Comparison of ENCODE assay signal across 9 cellular contexts in genomic region chr3:111621535-111621934, GRCh38. TPM values are rescaled to one million over a fixed set of nuclear protein-coding genes. Genes with fewer than 3 reads are reported as not detected.
DNase-seq lines count a peak whose midpoint lies in the region; ATAC-seq lines count a peak whose summit lies in the region.
"Had no signal": no experiment of that assay in that cellular context is flagged by ENCODE, and none has a peak within 500 bp of the region (broad histone marks: within the 10 kb centered on the region; RNA-seq: fewer than 3 reads in every experiment).

No MANE protein-coding gene starts in this region.

- no peak overlapping the region for H3K4me3 Mint-ChIP-seq in naive thymus-derived CD4-positive, alpha-beta T cell

- peaks cover 8 to 23% (median 15%) of the 10 kb centered on the region in 3 experiments for H3K36me3 ChIP-seq in naive thymus-derived CD4-positive, alpha-beta T cell (ENCODE audit: control insufficient read depth in 2 of 3, insufficient read depth in 3 of 3, low read length in 3 of 3)

- ATAC-seq in naive thymus-derived CD4-positive, alpha-beta T cell = peak; percentile 32
- ATAC-seq in HG03159 (IDR thresholded peaks at IDR 0.05; ENCODE audit: unreplicated experiment) = no peak
- ATAC-seq in HG03460 (IDR thresholded peaks at IDR 0.05; ENCODE audit: unreplicated experiment) = no peak
- ATAC-seq: left colon had no signal

- H3K4me1 Mint-ChIP-seq in naive thymus-derived CD4-positive, alpha-beta T cell = peaks cover 7 to 38% (median 25%) of the 10 kb centered on the region in 7 donors

- peaks cover 11 to 16% of the 10 kb centered on the region in 2 donors for H3K4me1 ChIP-seq in naive thymus-derived CD4-positive, alpha-beta T cell (ENCODE audit: control insufficient read depth in 2 of 2, insufficient read depth in 2 of 2, low read length in 2 of 2)

- no peaks in the 10 kb centered on the region for H3K27me3 Mint-ChIP-seq in naive thymus-derived CD4-positive, alpha-beta T cell

- peaks cover 9 to 62% (median 28%) of the 10 kb centered on the region in 5 donors for H3K36me3 Mint-ChIP-seq in naive thymus-derived CD4-positive, alpha-beta T cell

- H3K27me3 ChIP-seq in naive thymus-derived CD4-positive, alpha-beta T cell (ENCODE audit: control insufficient read depth in 2 of 2, insufficient read depth in 2 of 2, low read length in 2 of 2) = no peaks in the 10 kb centered on the region

- DNase-seq in NCI-H1436 (lab: John Stamatoyannopoulos, UW) (peak; percentile 5), NCI-H1436 treated with DMSO at 0.1 percent for 48 hours (lab: John Stamatoyannopoulos, UW) (no peak), HT-29 (ENCODE audit: low spot score) (peak; percentile 47), NCI-H526 treated with DMSO at 0.1 percent for 48 hours (lab: John Stamatoyannopoulos, UW) (no peak)
- peak; percentile 70 to 75 for DNase-seq in activated T-cell treated with anti-CD3 and anti-CD28 coated beads, Interleukin-2, amount 50 U/mL, for 48 hours
- DNase-seq in naive thymus-derived CD4-positive, alpha-beta T cell = peak in 1 of 9 donors; percentile 8
- DNase-seq: left colon had no signal

- no peak overlapping the region for H3K4me3 ChIP-seq in naive thymus-derived CD4-positive, alpha-beta T cell (ENCODE audit: low read length)

- H3K27ac Mint-ChIP-seq in naive thymus-derived CD4-positive, alpha-beta T cell = no peak overlapping the region

- POLR2A ChIA-PET in naive thymus-derived CD4-positive, alpha-beta T cell (lab: Charles Lee) = no interaction called here

- intact Hi-C loops in naive thymus-derived CD4-positive, alpha-beta T cell (cut with micrococcal nuclease) = loop anchor here in 1 of 2 donors (2.0 kb wide), 1 partner anchor 17 kb away; no protein-coding TSS in a partner anchor

- CTCF ChIA-PET in naive thymus-derived CD4-positive, alpha-beta T cell (lab: Charles Lee) = interaction anchor here (1.0 kb wide), 1 partner anchor 113 kb away, joined by 3 read pairs; no protein-coding TSS in a partner anchor

- H3K9me3 Mint-ChIP-seq in naive thymus-derived CD4-positive, alpha-beta T cell = peaks cover 0 to 8% (median 0%) of the 10 kb centered on the region in 11 donors

- no peaks in the 10 kb centered on the region for H3K9me3 ChIP-seq in naive thymus-derived CD4-positive, alpha-beta T cell (ENCODE audit: control insufficient read depth in 2 of 3, low read length in 3 of 3)

- no peak overlapping the region for H3K27ac ChIP-seq in naive thymus-derived CD4-positive, alpha-beta T cell (ENCODE audit: low read depth, low read length)

RNA-seq across cellular contexts. Expression of gene ZBED2, which starts 26.4 kb away (rescaled TPM):
- 0.05 TPM in 1 of 2 replicates, not detected in the other for total RNA-seq in HT-29 (2014; rRNA removed; shearing (Covaris generic))
- total RNA-seq in naive thymus-derived CD4-positive, alpha-beta T cell = 10 to 100 TPM in 1 of 5 experiments, under 1 TPM in 3, not detected in 1; 0.13 to 51.8 (median 0.27) TPM
- 1 to 10 TPM; 1.7 to 1.8 TPM for polyA plus RNA-seq in naive thymus-derived CD4-positive, alpha-beta T cell
- total RNA-seq: left colon had no signal

RNA-seq across cellular contexts. Expression of gene PLCXD2, which starts 52.9 kb away (rescaled TPM):
- 3.7 and 4.0 TPM in 2 replicates for total RNA-seq in HT-29 (2014; rRNA removed; shearing (Covaris generic))
- 10 to 100 TPM in 3 of 5 experiments, 1 to 10 TPM in 2; 8.2 to 18.3 (median 12.3) TPM for total RNA-seq in naive thymus-derived CD4-positive, alpha-beta T cell
- polyA plus RNA-seq in naive thymus-derived CD4-positive, alpha-beta T cell = 1 to 10 TPM; 2.1 to 2.4 TPM

Comparison
In these comparisons a context has a peak if more than half of its experiments do, and no peak if none do; other contexts are left out.
1. DNase-seq: peak in NCI-H1436 (single experiment), HT-29 (single experiment) and activated T-cell treated with anti-CD3 and anti-CD28 coated beads, Interleukin-2, amount 50 U/mL, for 48 hours (2 of 2); none in NCI-H1436 treated with DMSO at 0.1 percent for 48 hours (single experiment) and NCI-H526 treated with DMSO at 0.1 percent for 48 hours (single experiment).